Comparison of ENCODE assay signal across 8 cellular contexts in the genomic region with DNA sequence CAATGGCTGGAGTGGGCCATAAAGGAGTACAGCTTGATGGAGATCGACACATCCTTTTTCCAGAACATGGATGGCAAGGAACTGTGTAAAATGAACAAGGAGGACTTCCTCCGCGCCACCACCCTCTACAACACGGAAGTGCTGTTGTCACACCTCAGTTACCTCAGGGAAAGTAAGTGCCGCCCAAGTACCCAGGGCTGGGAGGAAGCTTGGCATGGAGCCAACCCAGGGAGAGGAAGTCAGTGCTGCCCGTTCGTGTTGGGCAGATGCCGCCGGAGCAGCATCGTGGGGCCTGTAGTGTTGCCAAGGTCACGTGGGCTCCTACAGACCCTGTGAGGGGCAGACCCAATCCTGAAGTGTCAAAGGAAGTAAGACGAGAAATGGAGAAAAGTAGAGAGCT.
A peak's percentile ranks its signal among the peaks of the same experiment; 100 is the strongest.
DNase-seq lines count a peak whose midpoint lies in the region; ATAC-seq lines count a peak whose summit lies in the region.

No MANE protein-coding gene starts in this region.

- H3K27ac Mint-ChIP-seq in activated CD8-positive, alpha-beta memory T cell treated with anti-CD3 and anti-CD28 coated beads, Interleukin-2, amount 10 ng/mL, durations not matched to agents 7 days and 5 days, result peak overlapping the region; percentile 57
- peak overlapping the region; percentile 84 to 98 (median 96) for H3K27ac Mint-ChIP-seq in immature natural killer cell

- DNase-seq in NCI-H1417 (lab: John Stamatoyannopoulos, UW), result peak; percentile 24 to 81 (median 65)
- DNase-seq in NCI-H1417 treated with DMSO at 0.1 percent for 48 hours (lab: John Stamatoyannopoulos, UW), result no peak
- DNase-seq in activated CD8-positive, alpha-beta memory T cell treated with anti-CD3 and anti-CD28 coated beads, Interleukin-2, amount 10 ng/mL, durations not matched to agents 7 days and 5 days, result peak; percentile 54
- peak; percentile 72 to 78 (median 77) for DNase-seq in immature natural killer cell
- peak; percentile 46 for DNase-seq in stimulated activated naive CD4-positive, alpha-beta T cell treated with Interleukin-2 at 50 U/mL for 16 hours (lab: John Stamatoyannopoulos, UW)
- DNase-seq in H7, result no peak

- CTCF ChIA-PET in activated CD8-positive, alpha-beta memory T cell treated with anti-CD3 and anti-CD28 coated beads, Interleukin-2, amount 10 ng/mL, durations not matched to agents 7 days and 5 days (lab: Charles Lee), result interaction anchor here (0.6 to 5.1 kb wide), 4 partner anchors 16 to 58 kb away, joined by 3 to 35 read pairs (median 4); no protein-coding TSS in a partner anchor

- H3K4me3 Mint-ChIP-seq in activated CD8-positive, alpha-beta memory T cell treated with anti-CD3 and anti-CD28 coated beads, Interleukin-2, amount 10 ng/mL, durations not matched to agents 7 days and 5 days, result no peak overlapping the region
- H3K4me3 Mint-ChIP-seq in immature natural killer cell, result peak overlapping the region; percentile 63 to 86 (median 67)

- ATAC-seq in activated CD8-positive, alpha-beta memory T cell treated with anti-CD3 and anti-CD28 coated beads, Interleukin-2, amount 10 ng/mL, durations not matched to agents 7 days and 5 days, result peak; percentile 24
- ATAC-seq in HG02678 (IDR thresholded peaks at IDR 0.05; ENCODE audit: unreplicated experiment) (no peak), HG03196 (IDR thresholded peaks at IDR 0.05; ENCODE audit: unreplicated experiment) (no peak)

- H3K9me3 Mint-ChIP-seq in activated CD8-positive, alpha-beta memory T cell treated with anti-CD3 and anti-CD28 coated beads, Interleukin-2, amount 10 ng/mL, durations not matched to agents 7 days and 5 days (ENCODE audit: low read depth), result no peaks in the 10 kb centered on the region
- no peaks in the 10 kb centered on the region for H3K9me3 Mint-ChIP-seq in immature natural killer cell

- peaks cover 32% of the 10 kb centered on the region for H3K4me1 Mint-ChIP-seq in activated CD8-positive, alpha-beta memory T cell treated with anti-CD3 and anti-CD28 coated beads, Interleukin-2, amount 10 ng/mL, durations not matched to agents 7 days and 5 days
- H3K4me1 Mint-ChIP-seq in immature natural killer cell, result peaks cover 71 to 87% of the 10 kb centered on the region in 2 donors

- H3K36me3 ChIP-seq in H7 (replicated peaks; ENCODE audit: control insufficient read depth, insufficient read depth, low read length), result no peaks in the 10 kb centered on the region

- H3K27me3 ChIP-seq in H7 (ENCODE audit: control insufficient read depth, insufficient read depth, low read length), result no peaks in the 10 kb centered on the region

- no peak overlapping the region for H3K4me3 ChIP-seq in H7 (ENCODE audit: insufficient read depth, low read depth, low read length)

- no peaks in the 10 kb centered on the region for H3K27me3 Mint-ChIP-seq in activated CD8-positive, alpha-beta memory T cell treated with anti-CD3 and anti-CD28 coated beads, Interleukin-2, amount 10 ng/mL, durations not matched to agents 7 days and 5 days
- H3K27me3 Mint-ChIP-seq in immature natural killer cell (ENCODE audit: low read depth in 3 of 3), result peaks cover 9 to 17% (median 10%) of the 10 kb centered on the region in 3 donors

- peaks cover 65% of the 10 kb centered on the region for H3K36me3 Mint-ChIP-seq in activated CD8-positive, alpha-beta memory T cell treated with anti-CD3 and anti-CD28 coated beads, Interleukin-2, amount 10 ng/mL, durations not matched to agents 7 days and 5 days
- peaks cover 27 to 63% (median 35%) of the 10 kb centered on the region in 3 donors for H3K36me3 Mint-ChIP-seq in immature natural killer cell

Comparison
In these comparisons a context has a peak if more than half of its experiments do, and no peak if none do; other contexts are left out.
1. DNase-seq: peak in NCI-H1417 (3 of 3), activated CD8-positive, alpha-beta memory T cell treated with anti-CD3 and anti-CD28 coated beads, Interleukin-2, amount 10 ng/mL, durations not matched to agents 7 days and 5 days (single experiment), immature natural killer cell (3 of 3) and stimulated activated naive CD4-positive, alpha-beta T cell treated with Interleukin-2 at 50 U/mL for 16 hours (single experiment); none in NCI-H1417 treated with DMSO at 0.1 percent for 48 hours (single experiment) and H7 (single experiment).